In genomic region chr1:54995835-54996234, GRCh38 we compare ENCODE assay signal across 11 cellular contexts. TPM values are rescaled to one million over a fixed set of nuclear protein-coding genes. Genes with fewer than 3 reads are reported as not detected.
DNase-seq lines count a peak whose midpoint lies in the region; ATAC-seq, FAIRE-seq and TF ChIP-seq lines count a peak whose summit lies in the region.
"Had no signal": no experiment of that assay in that cellular context is flagged by ENCODE, and none has a peak within 500 bp of the region (broad histone marks: within the 10 kb centered on the region; RNA-seq: fewer than 3 reads in every experiment).

No MANE protein-coding gene starts in this region.

- H3K4me3 Mint-ChIP-seq in CD8-positive, alpha-beta T cell: peak overlapping the region; percentile 27
- peak overlapping the region; percentile 39 to 64 for H3K4me3 Mint-ChIP-seq in activated T-cell treated with anti-CD3 and anti-CD28 coated beads, Interleukin-2, amount 50 U/mL, for 72 hours

- H3K9me3 ChIP-seq in CD8-positive, alpha-beta T cell (ENCODE audit: low read length): no peaks in the 10 kb centered on the region
- H3K9me3 ChIP-seq in PC-3 (ENCODE audit: low read length) (no peaks in the 10 kb centered on the region), kidney (ENCODE audit: control insufficient read depth in 1 of 2, low read length in 2 of 2) (no peaks in the 10 kb centered on the region)

- POLR2A ChIA-PET in CD8-positive, alpha-beta T cell (lab: Charles Lee): interaction anchor here (1.7 kb wide), 1 partner anchor 51 kb away, joined by 7 read pairs; no protein-coding TSS in a partner anchor
- POLR2A ChIA-PET in PC-3 (lab: Charles Lee; ENCODE audit: unreplicated experiment): no interaction called here

- no peaks in the 10 kb centered on the region for H3F3A ChIP-seq in PC-3 (ENCODE audit: low read length, unreplicated experiment)

- peak in 5 of 7 experiments; percentile 7 to 59 (median 32) for DNase-seq in CD8-positive, alpha-beta T cell
- DNase-seq in PC-3: no peak
- peak; percentile 25 to 50 for DNase-seq in activated T-cell treated with anti-CD3 and anti-CD28 coated beads, Interleukin-2, amount 50 U/mL, for 72 hours
- DNase-seq in kidney: peak; percentile 52
- no peak for DNase-seq in H7
- no peak for DNase-seq in OCI-M2 (lab: John Stamatoyannopoulos, UW; ENCODE audit: unreplicated experiment)

- H4K20me1 ChIP-seq in PC-3 (ENCODE audit: low read length): no peaks in the 10 kb centered on the region
- H4K20me1 ChIP-seq: BLaER1 treated with 17β-estradiol and CSF1 and Interleukin-3, amounts not matched to agents 10 nM and 100 nM had no signal

- CTCF ChIA-PET in CD8-positive, alpha-beta T cell (lab: Charles Lee): interaction anchor here (0.6 to 7.1 kb wide), 14 partner anchors 9 to 923 kb away, joined by 3 to 67 read pairs (median 5); no protein-coding TSS in a partner anchor
- CTCF ChIA-PET in PC-3 (lab: Charles Lee): interaction anchor here (1.2 to 1.7 kb wide), 3 partner anchors 26 to 51 kb away, joined by 7 to 18 read pairs (median 12); no protein-coding TSS in a partner anchor

- no peak overlapping the region for H3K9ac ChIP-seq in PC-3 (ENCODE audit: low read length)
- H3K9ac ChIP-seq in kidney (ENCODE audit: low read length in 2 of 2): no peak overlapping the region
- H3K9ac ChIP-seq: BLaER1 treated with 17β-estradiol and CSF1 and Interleukin-3, amounts not matched to agents 10 nM and 100 nM had no signal

- no peaks in the 10 kb centered on the region for H3K9me2 ChIP-seq in PC-3 (replicated peaks; ENCODE audit: low read length)

- H3K79me2 ChIP-seq in PC-3 (ENCODE audit: low read length): no peaks in the 10 kb centered on the region

- H3K9me3 Mint-ChIP-seq in CD8-positive, alpha-beta T cell: no peaks in the 10 kb centered on the region
- no peaks in the 10 kb centered on the region for H3K9me3 Mint-ChIP-seq in activated T-cell treated with anti-CD3 and anti-CD28 coated beads, Interleukin-2, amount 50 U/mL, for 72 hours

- intact Hi-C loops in CD8-positive, alpha-beta T cell (cut with DNase I, micrococcal nuclease): loop anchor here (1.0 to 5.0 kb wide), 3 partner anchors 46 to 324 kb away; no protein-coding TSS in a partner anchor
- intact Hi-C loops in PC-3 (cut with micrococcal nuclease): loop anchor here (1.0 to 5.0 kb wide), 4 partner anchors 26 to 324 kb away; no protein-coding TSS in a partner anchor
- intact Hi-C loops in kidney (cut with DNase I): no loop called here

- peaks cover 18% of the 10 kb centered on the region for H3K27me3 ChIP-seq in CD8-positive, alpha-beta T cell (ENCODE audit: insufficient read depth, low read length)
- H3K27me3 ChIP-seq in PC-3 (ENCODE audit: low read length) (no peaks in the 10 kb centered on the region), H7 (ENCODE audit: control insufficient read depth, insufficient read depth, low read length) (peaks cover 37% of the 10 kb centered on the region)

- no peaks in the 10 kb centered on the region for H3K36me3 Mint-ChIP-seq in CD8-positive, alpha-beta T cell
- H3K36me3 Mint-ChIP-seq in activated T-cell treated with anti-CD3 and anti-CD28 coated beads, Interleukin-2, amount 50 U/mL, for 72 hours (ENCODE audit: insufficient read depth in 2 of 2): no peaks in the 10 kb centered on the region

- peaks cover 43% of the 10 kb centered on the region for H3K27me3 Mint-ChIP-seq in CD8-positive, alpha-beta T cell (ENCODE audit: low read depth)
- peaks cover 35% of the 10 kb centered on the region for H3K27me3 Mint-ChIP-seq in activated T-cell treated with anti-CD3 and anti-CD28 coated beads, Interleukin-2, amount 50 U/mL, for 72 hours (ENCODE audit: low read depth)

- no peak overlapping the region for H3K4me3 ChIP-seq in CD8-positive, alpha-beta T cell (ENCODE audit: low read depth, low read length)
- no peak overlapping the region for H3K4me3 ChIP-seq in PC-3 (ENCODE audit: low read length)
- H3K4me3 ChIP-seq in kidney (ENCODE audit: low read length in 2 of 2): no peak overlapping the region
- H3K4me3 ChIP-seq in H7 (ENCODE audit: insufficient read depth, low read depth, low read length): no peak overlapping the region
- H3K4me3 ChIP-seq: BLaER1 treated with 17β-estradiol and CSF1 and Interleukin-3, amounts not matched to agents 10 nM and 100 nM had no signal

- peaks cover 20% of the 10 kb centered on the region for H3K4me1 ChIP-seq in CD8-positive, alpha-beta T cell (ENCODE audit: insufficient read depth, low read length)
- no peaks in the 10 kb centered on the region for H3K4me1 ChIP-seq in PC-3 (ENCODE audit: insufficient read depth, low read length)
- peaks cover 0 to 7% of the 10 kb centered on the region in 2 donors for H3K4me1 ChIP-seq in kidney (ENCODE audit: control insufficient read depth in 1 of 2, insufficient read depth in 1 of 2, low read depth in 1 of 2, low read length in 2 of 2)

- TF ChIP-seq CTCF in CD8-positive, alpha-beta T cell (IDR thresholded peaks at IDR 0.05): no peak
- TF ChIP-seq CTCF in PC-3 (conservative IDR thresholded peaks at IDR 0.05; ENCODE audit: low read depth, low read length) (no peak), kidney (IDR thresholded peaks at IDR 0.05; ENCODE audit: borderline replicate concordance, extremely low read depth, insufficient read depth) (no peak)

- peak overlapping the region; percentile 31; the same call in 1 of the 2 replicates for H3K4me2 ChIP-seq in PC-3 (ENCODE audit: low read length)

- ATAC-seq in CD8-positive, alpha-beta T cell: peak; percentile 86
- ATAC-seq in PC-3: no peak
- peak; percentile 56 to 76 for ATAC-seq in activated T-cell treated with anti-CD3 and anti-CD28 coated beads, Interleukin-2, amount 50 U/mL, for 72 hours (replicated peaks in 1 of 2)
- no peak for ATAC-seq in HG03342 (IDR thresholded peaks at IDR 0.05; ENCODE audit: unreplicated experiment)
- ATAC-seq in HG03159 (IDR thresholded peaks at IDR 0.05; ENCODE audit: unreplicated experiment): no peak

- H3K27ac ChIP-seq in CD8-positive, alpha-beta T cell (ENCODE audit: low read depth, low read length): no peak overlapping the region
- H3K27ac ChIP-seq in PC-3 (ENCODE audit: low read length) (no peak overlapping the region), kidney (ENCODE audit: low read depth in 2 of 2, low read length in 2 of 2) (no peak overlapping the region)
- H3K27ac ChIP-seq: BLaER1 treated with 17β-estradiol and CSF1 and Interleukin-3, amounts not matched to agents 10 nM and 100 nM had no signal

- FAIRE-seq in kidney (lab: Jason Lieb, UNC): no peak
- FAIRE-seq: islet of Langerhans had no signal

- H3K4me1 Mint-ChIP-seq in CD8-positive, alpha-beta T cell (ENCODE audit: low read depth): peaks cover 24% of the 10 kb centered on the region
- H3K4me1 Mint-ChIP-seq in activated T-cell treated with anti-CD3 and anti-CD28 coated beads, Interleukin-2, amount 50 U/mL, for 72 hours (ENCODE audit: low read depth): peaks cover 24% of the 10 kb centered on the region

- H2AFZ ChIP-seq in PC-3 (ENCODE audit: low read length): 0 out of 2 replicates have a peak overlapping the region, but pooled peaks have one; percentile 47

- H3K36me3 ChIP-seq in CD8-positive, alpha-beta T cell (ENCODE audit: insufficient read depth, low read length): no peaks in the 10 kb centered on the region
- H3K36me3 ChIP-seq in PC-3 (ENCODE audit: low read depth, low read length) (no peaks in the 10 kb centered on the region), kidney (ENCODE audit: control insufficient read depth in 1 of 2, insufficient read depth in 2 of 2, low read length in 2 of 2) (no peaks in the 10 kb centered on the region), H7 (replicated peaks; ENCODE audit: control insufficient read depth, insufficient read depth, low read length) (no peaks in the 10 kb centered on the region)
- H3K36me3 ChIP-seq: BLaER1 treated with 17β-estradiol and CSF1 and Interleukin-3, amounts not matched to agents 10 nM and 100 nM had no signal

- peak overlapping the region; percentile 52 for H3K27ac Mint-ChIP-seq in CD8-positive, alpha-beta T cell
- no peak overlapping the region for H3K27ac Mint-ChIP-seq in activated T-cell treated with anti-CD3 and anti-CD28 coated beads, Interleukin-2, amount 50 U/mL, for 72 hours

- no TSS peak for BruUV-seq in PC-3 (replicated peaks; lab: Mats Ljungman, UMichigan)

RNA-seq across cellular contexts. Expression of gene BSND, which starts 2.9 kb away (rescaled TPM):
- not detected for total RNA-seq in CD8-positive, alpha-beta T cell
- not detected in 2 replicates for total RNA-seq in PC-3 (2014; rRNA removed)
- total RNA-seq in activated T-cell treated with anti-CD3 and anti-CD28 coated beads, Interleukin-2, amount 50 U/mL, for 72 hours: not detected
- total RNA-seq in kidney: 1.4 TPM
- polyA plus RNA-seq in kidney (ENCODE audit: insufficient read depth, low read depth, low replicate concordance): 22.7 TPM
- total RNA-seq in H7 (2014; rRNA removed; shearing (Covaris generic)): 0.30 and 0.62 TPM in 2 replicates
- total RNA-seq: chondrocyte had no signal

RNA-seq across cellular contexts. Expression of gene TMEM61, which starts 15.4 kb away (rescaled TPM):
- not detected for total RNA-seq in CD8-positive, alpha-beta T cell
- total RNA-seq in PC-3 (2014; rRNA removed): 0.95 and 3.8 TPM in 2 replicates
- not detected for total RNA-seq in activated T-cell treated with anti-CD3 and anti-CD28 coated beads, Interleukin-2, amount 50 U/mL, for 72 hours
- 7.0 TPM for total RNA-seq in kidney
- 42.7 TPM for polyA plus RNA-seq in kidney (ENCODE audit: insufficient read depth, low read depth, low replicate concordance)
- total RNA-seq in H7 (2014; rRNA removed; shearing (Covaris generic)): 1.0 and 1.8 TPM in 2 replicates
- total RNA-seq: chondrocyte had no signal

RNA-seq across cellular contexts. Expression of gene PCSK9, which starts 43.5 kb away (rescaled TPM):
- total RNA-seq in CD8-positive, alpha-beta T cell: not detected
- 6.0 and 6.8 TPM in 2 replicates for total RNA-seq in PC-3 (2014; rRNA removed)
- not detected for total RNA-seq in activated T-cell treated with anti-CD3 and anti-CD28 coated beads, Interleukin-2, amount 50 U/mL, for 72 hours
- 0.28 TPM for total RNA-seq in kidney
- 0.13 TPM for polyA plus RNA-seq in kidney (ENCODE audit: insufficient read depth, low read depth, low replicate concordance)
- total RNA-seq in H7 (2014; rRNA removed; shearing (Covaris generic)): 103 and 171 TPM in 2 replicates

Comparison
In these comparisons a context has a peak if more than half of its experiments do, and no peak if none do; other contexts are left out.
1. ATAC-seq: peak in CD8-positive, alpha-beta T cell (single experiment) and activated T-cell treated with anti-CD3 and anti-CD28 coated beads, Interleukin-2, amount 50 U/mL, for 72 hours (2 of 2); none in PC-3 (single experiment), HG03342 (single experiment) and HG03159 (single experiment).
2. DNase-seq: peak in CD8-positive, alpha-beta T cell (5 of 7), activated T-cell treated with anti-CD3 and anti-CD28 coated beads, Interleukin-2, amount 50 U/mL, for 72 hours (2 of 2) and kidney (single experiment); none in PC-3 (single experiment), H7 (single experiment) and OCI-M2 (single experiment).
3. RNA of gene PCSK9, which starts 43.5 kb away (total RNA-seq): 103 to 171 TPM in H7; 6.0 to 6.8 TPM in PC-3, 0.28 TPM in kidney (single experiment), not detected in CD8-positive, alpha-beta T cell and not detected in activated T-cell treated with anti-CD3 and anti-CD28 coated beads, Interleukin-2, amount 50 U/mL, for 72 hours; every median in the first group is over 10 times any median in the second.